ENCODE assay signal across 29 cellular contexts in the genomic region with DNA sequence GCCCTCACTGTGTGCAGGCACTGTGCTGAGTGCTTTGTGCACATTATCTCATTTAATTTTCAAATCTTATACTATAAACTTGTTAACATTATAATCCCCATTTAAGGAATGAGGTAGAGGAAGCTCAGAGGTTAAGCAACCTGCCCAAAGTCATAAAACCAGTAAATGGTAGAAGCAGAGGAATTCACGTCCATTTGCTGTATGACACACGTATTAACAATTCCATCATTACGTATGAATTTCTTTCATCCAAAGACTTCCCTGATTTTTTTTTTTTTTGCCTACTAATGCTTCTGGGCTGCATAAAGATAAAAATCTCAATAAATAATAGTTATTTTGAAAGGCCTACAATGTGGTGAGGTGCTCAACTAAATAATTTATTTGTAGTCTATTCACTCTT.
A peak's percentile ranks its signal among the peaks of the same experiment; 100 is the strongest.
DNase-seq lines count a peak whose midpoint lies in the region; ATAC-seq and TF ChIP-seq lines count a peak whose summit lies in the region.
"Had no signal": no experiment of that assay in that cellular context is flagged by ENCODE, and none has a peak within 500 bp of the region (broad histone marks: within the 10 kb centered on the region; RNA-seq: fewer than 3 reads in every experiment).

No MANE protein-coding gene starts in this region.

- TF ChIP-seq CTCF in RWPE1 (conservative IDR thresholded peaks at IDR 0.05; ENCODE audit: low read depth) = no peak

- POLR2A ChIA-PET in RWPE1 (lab: Yijun Ruan, JAX; ENCODE audit: low non-redundant PET) = no interaction called here

- no peaks in the 10 kb centered on the region for H3K9me3 Mint-ChIP-seq in T-helper 2 cell treated with Interferon-gamma antibody and Interleukin-4, amounts not matched to agents 5 μg/mL and 100 μg/mL, for 36 hours
- H3K9me3 Mint-ChIP-seq: CD4-positive, alpha-beta memory T cell had no signal

- no peak overlapping the region for H3K27ac ChIP-seq in RWPE1
- H3K27ac ChIP-seq: BLaER1 treated with 17β-estradiol and CSF1 and Interleukin-3, amounts not matched to agents 10 nM and 100 nM; SK-N-MC had no signal

- CTCF ChIA-PET in RWPE1 (lab: Yijun Ruan, JAX) = interaction anchor here (0.6 to 0.7 kb wide), 2 partner anchors 185 to 1113 kb away, joined by 3 to 9 read pairs; no protein-coding TSS in a partner anchor

- no peaks in the 10 kb centered on the region for H3K36me3 Mint-ChIP-seq in T-helper 2 cell treated with Interferon-gamma antibody and Interleukin-4, amounts not matched to agents 5 μg/mL and 100 μg/mL, for 36 hours (ENCODE audit: low read depth)
- H3K36me3 Mint-ChIP-seq: CD4-positive, alpha-beta memory T cell had no signal

- DNase-seq in A172 (ENCODE audit: low spot score) = peak; percentile 11
- DNase-seq in H4 (ENCODE audit: low spot score) = peak; percentile 18
- peak; percentile 18 for DNase-seq in RWPE1 (ENCODE audit: low spot score)
- DNase-seq in kidney tubule cell (ENCODE audit: low spot score) = peak; percentile 15
- no peak for DNase-seq in C1 segment of cervical spinal cord (lab: John Stamatoyannopoulos, UW)
- DNase-seq in T-helper 2 cell treated with Interferon-gamma antibody and Interleukin-4, amounts not matched to agents 5 μg/mL and 100 μg/mL, for 36 hours (ENCODE audit: low spot score) = no peak
- DNase-seq: 8988T; CD4-positive, alpha-beta memory T cell; COR-L47; DMS53; GF-D8; GOT3; Kasumi-1; MV-4-11; NCI-H1105; NCI-H1436 treated with DMSO at 0.1 percent for 48 hours; NCI-H187 treated with DMSO at 0.1 percent for 48 hours; NCI-H2171 treated with DMSO at 0.1 percent for 48 hours; NCI-H524; NCI-H82; NK-92 treated with Interleukin-12 subunit alpha and Interleukin-12 subunit beta, amount 100 ng/mL, for 24 hours; SIG-M5 had no signal

- no peak for ATAC-seq in HG02885 (IDR thresholded peaks at IDR 0.05; ENCODE audit: poor library complexity, unreplicated experiment)
- ATAC-seq: HCT116, HepG2, K562, Panc1 had no signal

- no peak overlapping the region for H3K4me3 Mint-ChIP-seq in T-helper 2 cell treated with Interferon-gamma antibody and Interleukin-4, amounts not matched to agents 5 μg/mL and 100 μg/mL, for 36 hours
- H3K4me3 Mint-ChIP-seq: CD4-positive, alpha-beta memory T cell had no signal

- peaks cover 2% of the 10 kb centered on the region for H3K27me3 Mint-ChIP-seq in T-helper 2 cell treated with Interferon-gamma antibody and Interleukin-4, amounts not matched to agents 5 μg/mL and 100 μg/mL, for 36 hours (ENCODE audit: low read depth)

- H3K4me1 Mint-ChIP-seq in T-helper 2 cell treated with Interferon-gamma antibody and Interleukin-4, amounts not matched to agents 5 μg/mL and 100 μg/mL, for 36 hours (ENCODE audit: low read depth) = no peaks in the 10 kb centered on the region
- H3K4me1 Mint-ChIP-seq: CD4-positive, alpha-beta memory T cell had no signal

- no peak overlapping the region for H3K27ac Mint-ChIP-seq in T-helper 2 cell treated with Interferon-gamma antibody and Interleukin-4, amounts not matched to agents 5 μg/mL and 100 μg/mL, for 36 hours
- H3K27ac Mint-ChIP-seq: CD4-positive, alpha-beta memory T cell had no signal

Comparison
In these comparisons a context has a peak if more than half of its experiments do, and no peak if none do; other contexts are left out.
1. DNase-seq: peak in A172 (single experiment), H4 (single experiment), RWPE1 (single experiment) and kidney tubule cell (single experiment); none in C1 segment of cervical spinal cord (0 of 14) and T-helper 2 cell treated with Interferon-gamma antibody and Interleukin-4, amounts not matched to agents 5 μg/mL and 100 μg/mL, for 36 hours (single experiment).